8 cellular contexts compared by ENCODE assay signal in genomic region chr16:11851301-11852091, GRCh38. TPM values are rescaled to one million over a fixed set of nuclear protein-coding genes. Genes with fewer than 3 reads are reported as not detected.
DNase-seq lines count a peak whose midpoint lies in the region; ATAC-seq and TF ChIP-seq lines count a peak whose summit lies in the region.

TSS of gene RSL1D1 (minus strand) at chr16:11851542. CDS start at chr16:11851512, 30 bp downstream.

- H3K27ac Mint-ChIP-seq in activated T-helper 2 cell treated with anti-CD3 and anti-CD28 coated beads, Interferon-gamma antibody, Interleukin-2, Interleukin-4, amounts not matched to agents 10 μg/mL and 5 μg/mL and 100 μg/mL, durations not matched to agents 14 hours and 24 hours and 36 hours, result peak within 1 kb of the TSS; percentile 89
- H3K27ac Mint-ChIP-seq in nephron, result peak within 1 kb of the TSS; percentile 90 to 98 (median 93)

- no peaks in the 10 kb centered on the region for H3F3A ChIP-seq in Loucy (ENCODE audit: low read depth)

- peak within 1 kb of the TSS; percentile 94 for H3K9ac ChIP-seq in Loucy (ENCODE audit: low read depth, low read length, poor library complexity, severe bottlenecking)

- peak; percentile 82 for ATAC-seq in RWPE2 (ENCODE audit: low read depth)
- ATAC-seq in stimulated activated naive CD8-positive, alpha-beta T cell treated with anti-CD3 and anti-CD28 coated beads, Interleukin-15, Interleukin-2, amounts not matched to agents 100 U/mL and 50 U/mL, for 24 hours, result peak; percentile 88

- peaks cover 14% of the 10 kb centered on the region for H4K20me1 ChIP-seq in Loucy (ENCODE audit: insufficient read depth, low read length, poor library complexity, severe bottlenecking)

- TF ChIP-seq CTCF in Loucy (conservative IDR thresholded peaks at IDR 0.05; ENCODE audit: low read length), result no peak
- no peak for TF ChIP-seq CTCF in RWPE2 (IDR thresholded peaks at IDR 0.05; ENCODE audit: poor library complexity, severe bottlenecking)
- no peak for TF ChIP-seq CTCF in nephron (IDR thresholded peaks at IDR 0.05; ENCODE audit: unreplicated experiment in 3 of 3)

- H3K9me3 ChIP-seq in Loucy (ENCODE audit: insufficient read depth, low read depth, low read length) (no peaks in the 10 kb centered on the region), RWPE2 (ENCODE audit: severe bottlenecking) (no peaks in the 10 kb centered on the region)

- no peaks in the 10 kb centered on the region for H3K9me3 Mint-ChIP-seq in activated T-helper 2 cell treated with anti-CD3 and anti-CD28 coated beads, Interferon-gamma antibody, Interleukin-2, Interleukin-4, amounts not matched to agents 10 μg/mL and 5 μg/mL and 100 μg/mL, durations not matched to agents 14 hours and 24 hours and 36 hours
- no peaks in the 10 kb centered on the region for H3K9me3 Mint-ChIP-seq in nephron

- peak within 1 kb of the TSS; percentile 48 for H3K27ac ChIP-seq in RWPE2 (ENCODE audit: poor library complexity, severe bottlenecking)

- H3K36me3 Mint-ChIP-seq in activated T-helper 2 cell treated with anti-CD3 and anti-CD28 coated beads, Interferon-gamma antibody, Interleukin-2, Interleukin-4, amounts not matched to agents 10 μg/mL and 5 μg/mL and 100 μg/mL, durations not matched to agents 14 hours and 24 hours and 36 hours (ENCODE audit: low read depth), result peaks cover 60% of the 10 kb centered on the region
- peaks cover 35% of the 10 kb centered on the region for H3K36me3 Mint-ChIP-seq in nephron (ENCODE audit: low read depth)

- H2AFZ ChIP-seq in Loucy (ENCODE audit: low read length), result peak within 1 kb of the TSS; percentile 87

- H3K4me3 ChIP-seq in H7 (ENCODE audit: insufficient read depth, low read depth, low read length) (peak within 1 kb of the TSS; percentile 100), Loucy (ENCODE audit: low read length, poor library complexity, severe bottlenecking) (peak within 1 kb of the TSS; percentile 88), RWPE2 (ENCODE audit: severe bottlenecking) (peak within 1 kb of the TSS; percentile 65)

- peak; percentile 91 for DNase-seq in ELR (ENCODE audit: low read depth)
- peak; percentile 100 for DNase-seq in H7
- peak; percentile 81 for DNase-seq in RWPE2 (ENCODE audit: low spot score)
- peak; percentile 95 for DNase-seq in activated T-helper 2 cell treated with anti-CD3 and anti-CD28 coated beads, Interferon-gamma antibody, Interleukin-2, Interleukin-4, amounts not matched to agents 10 μg/mL and 5 μg/mL and 100 μg/mL, durations not matched to agents 14 hours and 24 hours and 36 hours (ENCODE audit: low spot score)
- peak; percentile 91 for DNase-seq in fibroblast of peridontal ligament (ENCODE audit: extremely low read depth)
- DNase-seq in stimulated activated naive CD8-positive, alpha-beta T cell treated with anti-CD3 and anti-CD28 coated beads, Interleukin-15, Interleukin-2, amounts not matched to agents 100 U/mL and 50 U/mL, for 24 hours, result peak; percentile 94

- peak within 1 kb of the TSS; percentile 91 for H3K4me2 ChIP-seq in Loucy (ENCODE audit: low read depth, low read length, poor library complexity, severe bottlenecking)

- intact Hi-C loops in activated T-helper 2 cell treated with anti-CD3 and anti-CD28 coated beads, Interferon-gamma antibody, Interleukin-2, Interleukin-4, amounts not matched to agents 10 μg/mL and 5 μg/mL and 100 μg/mL, durations not matched to agents 14 hours and 24 hours and 36 hours (cut with micrococcal nuclease), result loop anchor here (1.0 to 5.0 kb wide), 5 partner anchors 54 to 183 kb away; partner anchors contain the start of genes GSPT1, SNN, TXNDC11 and ZC3H7A

- no peaks in the 10 kb centered on the region for H3K27me3 Mint-ChIP-seq in activated T-helper 2 cell treated with anti-CD3 and anti-CD28 coated beads, Interferon-gamma antibody, Interleukin-2, Interleukin-4, amounts not matched to agents 10 μg/mL and 5 μg/mL and 100 μg/mL, durations not matched to agents 14 hours and 24 hours and 36 hours (ENCODE audit: low read depth)
- no peaks in the 10 kb centered on the region for H3K27me3 Mint-ChIP-seq in nephron (ENCODE audit: low read depth)

- H3K9me2 ChIP-seq in Loucy (replicated peaks; ENCODE audit: low read depth, low read length), result no peaks in the 10 kb centered on the region

- H3K4me1 ChIP-seq in Loucy (ENCODE audit: insufficient read depth, low read length, poor library complexity, severe bottlenecking), result peaks cover 5% of the 10 kb centered on the region
- peaks cover 17% of the 10 kb centered on the region for H3K4me1 ChIP-seq in RWPE2 (ENCODE audit: insufficient read depth, poor library complexity, severe bottlenecking)

- H3K79me2 ChIP-seq in Loucy (ENCODE audit: insufficient read depth, low read length), result peaks cover 68% of the 10 kb centered on the region

- H3K27me3 ChIP-seq in H7 (ENCODE audit: control insufficient read depth, insufficient read depth, low read length) (no peaks in the 10 kb centered on the region), Loucy (ENCODE audit: insufficient read depth, low read length, poor library complexity, severe bottlenecking) (no peaks in the 10 kb centered on the region), RWPE2 (ENCODE audit: insufficient read depth, poor library complexity, severe bottlenecking) (no peaks in the 10 kb centered on the region)

- H3K36me3 ChIP-seq in H7 (replicated peaks; ENCODE audit: control insufficient read depth, insufficient read depth, low read length) (peaks cover 18% of the 10 kb centered on the region), Loucy (ENCODE audit: insufficient read depth, low read length) (0 out of 2 replicates have a peak, but pooled peaks cover 12% of the 10 kb centered on the region), RWPE2 (ENCODE audit: low read depth) (peaks cover 44% of the 10 kb centered on the region)

- peaks cover 30% of the 10 kb centered on the region for H3K4me1 Mint-ChIP-seq in activated T-helper 2 cell treated with anti-CD3 and anti-CD28 coated beads, Interferon-gamma antibody, Interleukin-2, Interleukin-4, amounts not matched to agents 10 μg/mL and 5 μg/mL and 100 μg/mL, durations not matched to agents 14 hours and 24 hours and 36 hours (ENCODE audit: low read depth)
- H3K4me1 Mint-ChIP-seq in nephron, result peaks cover 19% of the 10 kb centered on the region

- H3K4me3 Mint-ChIP-seq in activated T-helper 2 cell treated with anti-CD3 and anti-CD28 coated beads, Interferon-gamma antibody, Interleukin-2, Interleukin-4, amounts not matched to agents 10 μg/mL and 5 μg/mL and 100 μg/mL, durations not matched to agents 14 hours and 24 hours and 36 hours (ENCODE audit: low read depth), result peak within 1 kb of the TSS; percentile 98
- peak within 1 kb of the TSS; percentile 99 to 100 (median 100) for H3K4me3 Mint-ChIP-seq in nephron

RNA-seq across cellular contexts. Expression of gene RSL1D1, which starts in this region (rescaled TPM):
- total RNA-seq in H7 (2014; rRNA removed; shearing (Covaris generic)), result 163 and 221 TPM in 2 replicates
- 326 and 348 TPM in 2 replicates for total RNA-seq in activated T-helper 2 cell treated with anti-CD3 and anti-CD28 coated beads, Interferon-gamma antibody, Interleukin-2, Interleukin-4, amounts not matched to agents 10 μg/mL and 5 μg/mL and 100 μg/mL, durations not matched to agents 14 hours and 24 hours and 36 hours

Comparison
In these comparisons a context has a peak if more than half of its experiments do, and no peak if none do; other contexts are left out.
1. Peak in every context shown above with its lines: DNase-seq, ATAC-seq, H3K4me3 ChIP-seq and H3K27ac ChIP-seq.